In genomic region chr4:133585323-133585722, GRCh38 we compare ENCODE assay signal across 26 cellular contexts.
"Had no signal": no experiment of that assay in that cellular context is flagged by ENCODE, and none has a peak within 500 bp of the region (broad histone marks: within the 10 kb centered on the region; RNA-seq: fewer than 3 reads in every experiment).

No MANE protein-coding gene starts in this region.

- H3K27me3 Mint-ChIP-seq: naive B cell had no signal

- H3K4me3 ChIP-seq: coronary artery, dorsolateral prefrontal cortex, esophagus muscularis mucosa, gastroesophageal sphincter, heart left ventricle, hepatocyte, left ventricle myocardium inferior, lower lobe of right lung, mucosa of descending colon had no signal

- H3K79me2 ChIP-seq: hepatocyte had no signal

- FAIRE-seq: colon, endothelial cell of umbilical vein, frontal cortex, kidney had no signal

- H3K27me3 ChIP-seq: esophagus muscularis mucosa, foreskin keratinocyte, gastroesophageal sphincter, heart left ventricle, hepatocyte had no signal

- H3K27ac Mint-ChIP-seq: immature natural killer cell, mesothelial cell of epicardium, naive B cell had no signal

- ATAC-seq: foreskin keratinocyte, gastroesophageal sphincter, heart left ventricle, left colon, left lobe of liver, lower lobe of right lung, mucosa of descending colon had no signal

- DNase-seq: dermis blood vessel endothelial cell; dorsolateral prefrontal cortex; effector CD4-positive, alpha-beta T cell; effector memory CD4-positive, alpha-beta T cell; foreskin keratinocyte; heart left ventricle; hypothalamus; immature natural killer cell; islet precursor cell; kidney; kidney glomerular epithelial cell; left colon; left ventricle myocardium inferior; lower lobe of right lung; mesenchymal stem cell; mucosa of descending colon; naive B cell had no signal

- H3K4me1 Mint-ChIP-seq: immature natural killer cell, naive B cell had no signal

- H3K4me1 ChIP-seq: esophagus muscularis mucosa, foreskin keratinocyte, gastroesophageal sphincter, heart left ventricle, left ventricle myocardium inferior, lower lobe of right lung had no signal

- H3K4me2 ChIP-seq: hepatocyte had no signal

- H2AFZ ChIP-seq: hepatocyte had no signal

- H3K4me3 Mint-ChIP-seq: immature natural killer cell, mesothelial cell of epicardium, naive B cell had no signal

- H3K9me3 ChIP-seq: esophagus muscularis mucosa, gastroesophageal sphincter, lower lobe of right lung, mucosa of descending colon had no signal

- H3K36me3 Mint-ChIP-seq: immature natural killer cell, mesothelial cell of epicardium, naive B cell had no signal

- H3K36me3 ChIP-seq: esophagus muscularis mucosa, gastroesophageal sphincter, heart left ventricle, left ventricle myocardium inferior, lower lobe of right lung had no signal

- H3K27ac ChIP-seq: coronary artery, dorsolateral prefrontal cortex, esophagus muscularis mucosa, foreskin keratinocyte, gastroesophageal sphincter, heart left ventricle, hepatocyte, left ventricle myocardium inferior, lower lobe of right lung had no signal
